Comparison of ENCODE assay signal across 1 cellular context in genomic region chr19:39327990-39328705, GRCh38.
A peak's percentile ranks its signal among the peaks of the same experiment; 100 is the strongest.
TF ChIP-seq lines count a peak whose summit lies in the region.

No MANE protein-coding gene starts in this region.

TF ChIP-seq in K562, 482 proteins besides CTCF, POLR2A, EP300 and RAD21 (continued from another document):
- TF ChIP-seq GTF2B (IDR thresholded peaks at IDR 0.05; ENCODE audit: extremely low read depth, insufficient read length) = no peak
- TF ChIP-seq, protein P1, sequence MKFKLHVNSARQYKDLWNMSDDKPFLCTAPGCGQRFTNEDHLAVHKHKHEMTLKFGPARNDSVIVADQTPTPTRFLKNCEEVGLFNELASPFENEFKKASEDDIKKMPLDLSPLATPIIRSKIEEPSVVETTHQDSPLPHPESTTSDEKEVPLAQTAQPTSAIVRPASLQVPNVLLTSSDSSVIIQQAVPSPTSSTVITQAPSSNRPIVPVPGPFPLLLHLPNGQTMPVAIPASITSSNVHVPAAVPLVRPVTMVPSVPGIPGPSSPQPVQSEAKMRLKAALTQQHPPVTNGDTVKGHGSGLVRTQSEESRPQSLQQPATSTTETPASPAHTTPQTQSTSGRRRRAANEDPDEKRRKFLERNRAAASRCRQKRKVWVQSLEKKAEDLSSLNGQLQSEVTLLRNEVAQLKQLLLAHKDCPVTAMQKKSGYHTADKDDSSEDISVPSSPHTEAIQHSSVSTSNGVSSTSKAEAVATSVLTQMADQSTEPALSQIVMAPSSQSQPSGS (CRISPR knock-in tag; IDR thresholded peaks at IDR 0.05) = no peak
- TF ChIP-seq ZNF586 (CRISPR knock-in tag; conservative IDR thresholded peaks at IDR 0.05) = no peak
- no peak for TF ChIP-seq SIN3A (IDR thresholded peaks at IDR 0.05; ENCODE audit: borderline replicate concordance in 2 of 2, control insufficient read depth in 1 of 2, low read depth in 2 of 2, low read length in 2 of 2)
- TF ChIP-seq ZNF41 (CRISPR knock-in tag; conservative IDR thresholded peaks at IDR 0.05) = no peak
- TF ChIP-seq FOXP4 (CRISPR knock-in tag; IDR thresholded peaks at IDR 0.05; ENCODE audit: borderline replicate concordance) = no peak
- TF ChIP-seq NCOA6 (IDR thresholded peaks at IDR 0.05) = no peak
- no peak for TF ChIP-seq ZNF644 (tag; IDR thresholded peaks at IDR 0.05; ENCODE audit: low read depth)
- no peak for TF ChIP-seq ZFPM2 (CRISPR knock-in tag; IDR thresholded peaks at IDR 0.05)
- TF ChIP-seq, protein P2, sequence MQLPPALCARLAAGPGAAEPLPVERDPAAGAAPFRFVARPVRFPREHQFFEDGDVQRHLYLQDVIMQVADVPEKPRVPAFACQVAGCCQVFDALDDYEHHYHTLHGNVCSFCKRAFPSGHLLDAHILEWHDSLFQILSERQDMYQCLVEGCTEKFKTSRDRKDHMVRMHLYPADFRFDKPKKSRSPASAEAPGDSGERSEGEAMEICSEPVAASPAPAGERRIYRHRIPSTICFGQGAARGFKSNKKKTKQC (CRISPR knock-in tag; IDR thresholded peaks at IDR 0.05) = no peak
- no peak for TF ChIP-seq ZNF175 (CRISPR knock-in tag; IDR thresholded peaks at IDR 0.05; ENCODE audit: low read depth)
- TF ChIP-seq POLR2AphosphoS2 (IDR thresholded peaks at IDR 0.05; ENCODE audit: low read length) = no peak
- TF ChIP-seq HEY1 (CRISPR knock-in tag; IDR thresholded peaks at IDR 0.05; ENCODE audit: borderline replicate concordance) = no peak
- no peak for TF ChIP-seq GABPB2 (CRISPR knock-in tag; conservative IDR thresholded peaks at IDR 0.05)
- TF ChIP-seq RB1 (IDR thresholded peaks at IDR 0.05; ENCODE audit: low read depth) = peak; percentile 66; the same call in 1 of the 2 replicates
- TF ChIP-seq KLF13 (tag; IDR thresholded peaks at IDR 0.05; ENCODE audit: borderline replicate concordance, low read depth) = no peak
- TF ChIP-seq PCBP2 (IDR thresholded peaks at IDR 0.05; ENCODE audit: low read depth, low read length, poor library complexity, severe bottlenecking) = no peak
- TF ChIP-seq JUN (IDR thresholded peaks at IDR 0.05; ENCODE audit: borderline replicate concordance, low read depth, low read length) = no peak
- no peak for TF ChIP-seq JUN (CRISPR knock-in tag; IDR thresholded peaks at IDR 0.05; ENCODE audit: borderline replicate concordance)
- TF ChIP-seq CTCFL (IDR thresholded peaks at IDR 0.05; ENCODE audit: borderline replicate concordance, insufficient read depth, low read depth, low read length, poor library complexity, severe bottlenecking) = peak; percentile 24
- TF ChIP-seq ZNF609 (CRISPR knock-in tag; IDR thresholded peaks at IDR 0.05; ENCODE audit: borderline replicate concordance) = no peak
- no peak for TF ChIP-seq RAD51 (IDR thresholded peaks at IDR 0.05; ENCODE audit: borderline replicate concordance, low read depth)
